14 cellular contexts compared by ENCODE assay signal in genomic region chr7:66769833-66770512, GRCh38. TPM values are rescaled to one million over a fixed set of nuclear protein-coding genes. Genes with fewer than 3 reads are reported as not detected.
DNase-seq lines count a peak whose midpoint lies in the region; ATAC-seq and TF ChIP-seq lines count a peak whose summit lies in the region.
"Had no signal": no experiment of that assay in that cellular context is flagged by ENCODE, and none has a peak within 500 bp of the region (broad histone marks: within the 10 kb centered on the region; RNA-seq: fewer than 3 reads in every experiment).

No MANE protein-coding gene starts in this region.

- H3K27me3 ChIP-seq in OCI-LY1 (ENCODE audit: insufficient read depth, low read length) = no peaks in the 10 kb centered on the region
- no peaks in the 10 kb centered on the region for H3K27me3 ChIP-seq in fibroblast of lung (ENCODE audit: control insufficient read depth, insufficient read depth, low read length)

- peaks cover 26% of the 10 kb centered on the region for H3K4me1 Mint-ChIP-seq in activated CD8-positive, alpha-beta memory T cell treated with anti-CD3 and anti-CD28 coated beads, Interleukin-2, amount 10 ng/mL, durations not matched to agents 7 days and 5 days
- H3K4me1 Mint-ChIP-seq in osteocyte (ENCODE audit: unreplicated experiment) = peaks cover 20% of the 10 kb centered on the region

- H3K4me3 Mint-ChIP-seq in activated CD8-positive, alpha-beta memory T cell treated with anti-CD3 and anti-CD28 coated beads, Interleukin-2, amount 10 ng/mL, durations not matched to agents 7 days and 5 days = no peak overlapping the region
- no peak overlapping the region for H3K4me3 Mint-ChIP-seq in osteocyte (ENCODE audit: unreplicated experiment)

- H3K9me3 Mint-ChIP-seq in activated CD8-positive, alpha-beta memory T cell treated with anti-CD3 and anti-CD28 coated beads, Interleukin-2, amount 10 ng/mL, durations not matched to agents 7 days and 5 days (ENCODE audit: low read depth) = no peaks in the 10 kb centered on the region
- no peaks in the 10 kb centered on the region for H3K9me3 Mint-ChIP-seq in osteocyte (ENCODE audit: unreplicated experiment)

- CTCF ChIA-PET in activated CD8-positive, alpha-beta memory T cell treated with anti-CD3 and anti-CD28 coated beads, Interleukin-2, amount 10 ng/mL, durations not matched to agents 7 days and 5 days (lab: Charles Lee) = no interaction called here

- no peaks in the 10 kb centered on the region for H3K9me3 ChIP-seq in OCI-LY1 (ENCODE audit: low read length)
- no peaks in the 10 kb centered on the region for H3K9me3 ChIP-seq in fibroblast of lung (ENCODE audit: control insufficient read depth, insufficient read depth, low read depth, low read length)
- H3K9me3 ChIP-seq: thoracic aorta had no signal

- DNase-seq in activated CD8-positive, alpha-beta memory T cell treated with anti-CD3 and anti-CD28 coated beads, Interleukin-2, amount 10 ng/mL, durations not matched to agents 7 days and 5 days = no peak
- no peak for DNase-seq in activated CD8-positive, alpha-beta memory T cell treated with anti-CD3 and anti-CD28 coated beads, Interleukin-2, amount 50 U/mL, for 4 hours
- DNase-seq in fibroblast of lung (ENCODE audit: low read depth in 2 of 2) (peak; percentile 25 to 72), osteocyte (ENCODE audit: extremely low spot score, unreplicated experiment) (no peak), OCI-M2 (lab: John Stamatoyannopoulos, UW; ENCODE audit: unreplicated experiment) (no peak), NCI-H1048 (lab: John Stamatoyannopoulos, UW) (no peak), NCI-H1105 treated with DMSO at 0.1 percent for 48 hours (lab: John Stamatoyannopoulos, UW) (no peak)
- DNase-seq: activated CD8-positive, alpha-beta memory T cell treated with anti-CD3 and anti-CD28 coated beads for 24 hours; NCI-H1092 treated with DMSO at 0.1 percent for 48 hours; NCI-H446 had no signal

- H3K27ac Mint-ChIP-seq in activated CD8-positive, alpha-beta memory T cell treated with anti-CD3 and anti-CD28 coated beads, Interleukin-2, amount 10 ng/mL, durations not matched to agents 7 days and 5 days = peak overlapping the region; percentile 36
- peak overlapping the region; percentile 1 for H3K27ac Mint-ChIP-seq in osteocyte (ENCODE audit: unreplicated experiment)

- no peak for ATAC-seq in activated CD8-positive, alpha-beta memory T cell treated with anti-CD3 and anti-CD28 coated beads, Interleukin-2, amount 10 ng/mL, durations not matched to agents 7 days and 5 days
- ATAC-seq: Panc1 had no signal

- H2AFZ ChIP-seq in OCI-LY1 (ENCODE audit: low read length) (no peak overlapping the region), fibroblast of lung (ENCODE audit: low read length) (no peak overlapping the region)

- H3K4me2 ChIP-seq in OCI-LY1 (ENCODE audit: low read length) = no peak overlapping the region; the same call in 1 of the 2 replicates
- peak overlapping the region; percentile 65 for H3K4me2 ChIP-seq in fibroblast of lung (ENCODE audit: extremely low read depth, insufficient read depth, low read length)

- no peaks in the 10 kb centered on the region for H3K27me3 Mint-ChIP-seq in activated CD8-positive, alpha-beta memory T cell treated with anti-CD3 and anti-CD28 coated beads, Interleukin-2, amount 10 ng/mL, durations not matched to agents 7 days and 5 days
- no peaks in the 10 kb centered on the region for H3K27me3 Mint-ChIP-seq in osteocyte (ENCODE audit: unreplicated experiment)

- H3K4me3 ChIP-seq in OCI-LY1 (ENCODE audit: low read depth, low read length, poor library complexity, severe bottlenecking) = no peak overlapping the region
- H3K4me3 ChIP-seq in fibroblast of lung (replicated peaks in 1 of 4; ENCODE audit: control extremely low read depth in 1 of 4, insufficient read depth in 1 of 4, low read depth in 3 of 4, low read length in 4 of 4) = no peak overlapping the region
- H3K4me3 ChIP-seq: GM12878, thoracic aorta had no signal

- H3K36me3 ChIP-seq in OCI-LY1 (ENCODE audit: insufficient read depth, low read length) (peaks cover 16% of the 10 kb centered on the region; the same call in 1 of the 2 replicates), fibroblast of lung (ENCODE audit: control insufficient read depth, insufficient read depth, low read length) (no peaks in the 10 kb centered on the region)

- H3K9ac ChIP-seq in OCI-LY1 (ENCODE audit: low read length) (peak overlapping the region; percentile 25; the same call in 1 of the 2 replicates), fibroblast of lung (ENCODE audit: insufficient read depth, low read length) (no peak overlapping the region)

- H3K4me1 ChIP-seq in OCI-LY1 (ENCODE audit: insufficient read depth, low read length, severe bottlenecking) (peaks cover 46% of the 10 kb centered on the region), fibroblast of lung (ENCODE audit: control insufficient read depth, extremely low read depth, insufficient read depth, low read length) (peaks cover 12% of the 10 kb centered on the region)

- no peaks in the 10 kb centered on the region for H3K9me2 ChIP-seq in OCI-LY1 (ENCODE audit: low read depth, low read length)

- H3K79me2 ChIP-seq in OCI-LY1 (ENCODE audit: insufficient read depth, low read length) = peaks cover 22% of the 10 kb centered on the region; the same call in 1 of the 2 replicates
- H3K79me2 ChIP-seq in fibroblast of lung (ENCODE audit: control insufficient read depth, insufficient read depth, low read length) = peaks cover 54% of the 10 kb centered on the region

- TF ChIP-seq CTCF in OCI-LY1 (IDR thresholded peaks at IDR 0.05; ENCODE audit: low read length) (no peak), fibroblast of lung (conservative IDR thresholded peaks at IDR 0.05 in 1 of 2, IDR thresholded peaks at IDR 0.05 in 1 of 2; ENCODE audit: low read depth in 1 of 2, low read length in 2 of 2) (no peak), osteocyte (IDR thresholded peaks at IDR 0.05) (no peak)

- no peaks in the 10 kb centered on the region for H3F3A ChIP-seq in OCI-LY1 (ENCODE audit: insufficient read depth, low read length)

- H4K20me1 ChIP-seq in OCI-LY1 (ENCODE audit: insufficient read depth, low read length) = no peaks in the 10 kb centered on the region
- no peaks in the 10 kb centered on the region for H4K20me1 ChIP-seq in fibroblast of lung (ENCODE audit: control insufficient read depth, extremely low read depth, insufficient read depth, low read length)

- H3K27ac ChIP-seq in OCI-LY1 (ENCODE audit: low read depth, low read length, poor library complexity, severe bottlenecking) = peak overlapping the region; percentile 70
- H3K27ac ChIP-seq in fibroblast of lung (ENCODE audit: insufficient read depth, low read length) = peak overlapping the region; percentile 26

- peaks cover 9% of the 10 kb centered on the region for H3K36me3 Mint-ChIP-seq in activated CD8-positive, alpha-beta memory T cell treated with anti-CD3 and anti-CD28 coated beads, Interleukin-2, amount 10 ng/mL, durations not matched to agents 7 days and 5 days
- H3K36me3 Mint-ChIP-seq in osteocyte (ENCODE audit: unreplicated experiment) = peaks cover 14% of the 10 kb centered on the region

RNA-seq across cellular contexts. Expression of gene RABGEF1, which starts 29.4 kb away (rescaled TPM):
- 10 to 100 TPM; 21.7 to 25.6 TPM for total RNA-seq in activated CD8-positive, alpha-beta memory T cell treated with anti-CD3 and anti-CD28 coated beads, Interleukin-2, amount 10 ng/mL, durations not matched to agents 7 days and 5 days
- total RNA-seq in fibroblast of lung = 40.1 and 47.9 TPM in 2 replicates
- polyA plus RNA-seq in fibroblast of lung = 41.6 and 51.7 TPM in 2 replicates
- polyA plus RNA-seq in fibroblast of lung (2012) = 24.7 and 29.3 TPM in 2 replicates
- polyA minus RNA-seq in fibroblast of lung (ENCODE audit: low replicate concordance) = 56.5 and 84.5 TPM in 2 replicates
- total RNA-seq in osteocyte = 25.3 and 25.9 TPM in 2 replicates

Comparison
In these comparisons a context has a peak if more than half of its experiments do, and no peak if none do; other contexts are left out.
1. DNase-seq: peak in fibroblast of lung (2 of 2); none in activated CD8-positive, alpha-beta memory T cell treated with anti-CD3 and anti-CD28 coated beads, Interleukin-2, amount 10 ng/mL, durations not matched to agents 7 days and 5 days (single experiment), activated CD8-positive, alpha-beta memory T cell treated with anti-CD3 and anti-CD28 coated beads, Interleukin-2, amount 50 U/mL, for 4 hours (single experiment), osteocyte (single experiment), OCI-M2 (single experiment), NCI-H1048 (single experiment) and NCI-H1105 treated with DMSO at 0.1 percent for 48 hours (single experiment).